In the genomic region with DNA sequence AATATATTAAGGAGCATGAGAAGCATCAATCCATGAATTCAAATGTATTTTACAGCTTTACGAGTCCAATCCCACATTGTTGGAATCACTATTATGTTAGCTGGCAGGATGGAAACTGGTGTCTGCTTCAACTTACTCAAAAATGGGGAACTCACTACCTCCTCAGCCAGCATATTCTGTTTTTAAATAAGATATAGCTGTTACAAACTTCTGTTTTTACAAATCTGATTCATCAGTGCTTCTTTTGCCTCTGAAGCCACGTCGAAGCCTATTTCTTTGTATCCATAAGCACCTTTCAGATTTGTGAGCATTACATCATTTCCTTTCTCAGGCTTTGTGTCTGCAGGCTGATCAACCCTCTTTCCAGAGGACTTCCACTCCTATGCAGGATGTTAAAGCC, we compare ENCODE assay signal across 17 cellular contexts.
A peak's percentile ranks its signal among the peaks of the same experiment; 100 is the strongest.
DNase-seq lines count a peak whose midpoint lies in the region; ATAC-seq, FAIRE-seq and TF ChIP-seq lines count a peak whose summit lies in the region.
"Had no signal": no experiment of that assay in that cellular context is flagged by ENCODE, and none has a peak within 500 bp of the region (broad histone marks: within the 10 kb centered on the region; RNA-seq: fewer than 3 reads in every experiment).

No MANE protein-coding gene starts in this region.

- H3K36me3 Mint-ChIP-seq in CD4-positive, alpha-beta T cell (ENCODE audit: low read depth), result no peaks in the 10 kb centered on the region
- H3K36me3 Mint-ChIP-seq in activated T-helper 2 cell treated with anti-CD3 and anti-CD28 coated beads, Interferon-gamma antibody, Interleukin-2, Interleukin-4, amounts not matched to agents 10 μg/mL and 5 μg/mL and 100 μg/mL, durations not matched to agents 14 hours and 24 hours and 36 hours (ENCODE audit: low read depth), result peaks cover 18% of the 10 kb centered on the region
- H3K36me3 Mint-ChIP-seq: CD4-positive, CD25-positive, alpha-beta regulatory T cell had no signal

- intact Hi-C loops in CD4-positive, alpha-beta T cell (cut with DNase I, micrococcal nuclease), result loop anchor here in 1 of 2 experiments (5.0 to 10.0 kb wide), 2 partner anchors 80 to 507 kb away; no protein-coding TSS in a partner anchor
- intact Hi-C loops in activated T-helper 2 cell treated with anti-CD3 and anti-CD28 coated beads, Interferon-gamma antibody, Interleukin-2, Interleukin-4, amounts not matched to agents 10 μg/mL and 5 μg/mL and 100 μg/mL, durations not matched to agents 14 hours and 24 hours and 36 hours (cut with micrococcal nuclease), result loop anchor here (1.0 to 10.0 kb wide), 4 partner anchors 9 to 497 kb away; no protein-coding TSS in a partner anchor

- ATAC-seq in CD4-positive, alpha-beta T cell (ENCODE audit: poor library complexity), result peak; percentile 54
- no peak for ATAC-seq in GM21423 (IDR thresholded peaks at IDR 0.05; ENCODE audit: unreplicated experiment)

- no peaks in the 10 kb centered on the region for H3K27me3 Mint-ChIP-seq in CD4-positive, alpha-beta T cell
- no peaks in the 10 kb centered on the region for H3K27me3 Mint-ChIP-seq in activated T-helper 2 cell treated with anti-CD3 and anti-CD28 coated beads, Interferon-gamma antibody, Interleukin-2, Interleukin-4, amounts not matched to agents 10 μg/mL and 5 μg/mL and 100 μg/mL, durations not matched to agents 14 hours and 24 hours and 36 hours (ENCODE audit: low read depth)
- H3K27me3 Mint-ChIP-seq: CD4-positive, CD25-positive, alpha-beta regulatory T cell had no signal

- no peak for DNase-seq in CD4-positive, alpha-beta T cell
- DNase-seq in GM18507 (ENCODE audit: extremely low spot score, insufficient read length, low read depth) (no peak), NOMO-1 treated with DMSO at 0.1 percent for 48 hours (lab: John Stamatoyannopoulos, UW; ENCODE audit: unreplicated experiment) (peak; percentile 77), epithelial cell of prostate (ENCODE audit: low read depth, low spot score) (no peak), HCEC 1CT (no peak), NCI-H1694 treated with DMSO at 0.1 percent for 48 hours (lab: John Stamatoyannopoulos, UW) (no peak)
- no peak for DNase-seq in activated T-helper 2 cell treated with anti-CD3 and anti-CD28 coated beads, Interferon-gamma antibody, Interleukin-2, Interleukin-4, amounts not matched to agents 10 μg/mL and 5 μg/mL and 100 μg/mL, durations not matched to agents 14 hours and 24 hours and 36 hours (ENCODE audit: low spot score)
- DNase-seq: activated effector memory CD4-positive, alpha-beta T cell treated with Interleukin-2 at 50 U/mL for 16 hours; NCI-H1417 had no signal

- H3K27ac Mint-ChIP-seq in CD4-positive, alpha-beta T cell, result no peak overlapping the region
- H3K27ac Mint-ChIP-seq in activated T-helper 2 cell treated with anti-CD3 and anti-CD28 coated beads, Interferon-gamma antibody, Interleukin-2, Interleukin-4, amounts not matched to agents 10 μg/mL and 5 μg/mL and 100 μg/mL, durations not matched to agents 14 hours and 24 hours and 36 hours, result no peak overlapping the region
- H3K27ac Mint-ChIP-seq: CD4-positive, CD25-positive, alpha-beta regulatory T cell had no signal

- no peak overlapping the region for H3K27ac ChIP-seq in CD4-positive, alpha-beta T cell (ENCODE audit: low read depth, low read length)
- H3K27ac ChIP-seq in epithelial cell of prostate, result peak overlapping the region; percentile 84
- H3K27ac ChIP-seq: heart right ventricle, left ventricle myocardium inferior had no signal

- no peak overlapping the region for H3K4me3 Mint-ChIP-seq in CD4-positive, alpha-beta T cell
- no peak overlapping the region for H3K4me3 Mint-ChIP-seq in activated T-helper 2 cell treated with anti-CD3 and anti-CD28 coated beads, Interferon-gamma antibody, Interleukin-2, Interleukin-4, amounts not matched to agents 10 μg/mL and 5 μg/mL and 100 μg/mL, durations not matched to agents 14 hours and 24 hours and 36 hours (ENCODE audit: low read depth)
- H3K4me3 Mint-ChIP-seq: CD4-positive, CD25-positive, alpha-beta regulatory T cell; nephron had no signal

- no peaks in the 10 kb centered on the region for H3K9me3 ChIP-seq in CD4-positive, alpha-beta T cell (ENCODE audit: control insufficient read depth, low read length)
- H3K9me3 ChIP-seq: HAP-1, heart right ventricle, left ventricle myocardium inferior had no signal

- H3K27me3 ChIP-seq in CD4-positive, alpha-beta T cell (ENCODE audit: control insufficient read depth, insufficient read depth, low read length), result no peaks in the 10 kb centered on the region

- CTCF ChIA-PET in CD4-positive, alpha-beta T cell (lab: Charles Lee), result no interaction called here

- peaks cover 45% of the 10 kb centered on the region for H3K4me1 Mint-ChIP-seq in CD4-positive, alpha-beta T cell (ENCODE audit: low read depth)
- peaks cover 48% of the 10 kb centered on the region for H3K4me1 Mint-ChIP-seq in activated T-helper 2 cell treated with anti-CD3 and anti-CD28 coated beads, Interferon-gamma antibody, Interleukin-2, Interleukin-4, amounts not matched to agents 10 μg/mL and 5 μg/mL and 100 μg/mL, durations not matched to agents 14 hours and 24 hours and 36 hours (ENCODE audit: low read depth)

- FAIRE-seq in GM18507 (lab: Jason Lieb, UNC), result peak; percentile 69
- FAIRE-seq: endometrium, HTR-8/SVneo had no signal

- POLR2A ChIA-PET in CD4-positive, alpha-beta T cell (lab: Charles Lee), result interaction anchor here (1.3 to 2.0 kb wide), 2 partner anchors 9 to 78 kb away, joined by 4 to 9 read pairs; no protein-coding TSS in a partner anchor

- H3K9me3 Mint-ChIP-seq in CD4-positive, alpha-beta T cell, result no peaks in the 10 kb centered on the region
- peaks cover 13% of the 10 kb centered on the region for H3K9me3 Mint-ChIP-seq in activated T-helper 2 cell treated with anti-CD3 and anti-CD28 coated beads, Interferon-gamma antibody, Interleukin-2, Interleukin-4, amounts not matched to agents 10 μg/mL and 5 μg/mL and 100 μg/mL, durations not matched to agents 14 hours and 24 hours and 36 hours
- H3K9me3 Mint-ChIP-seq: nephron had no signal

- TF ChIP-seq CTCF in CD4-positive, alpha-beta T cell (IDR thresholded peaks at IDR 0.05), result no peak
